Comparison of ENCODE assay signal across 24 cellular contexts in the genomic region with DNA sequence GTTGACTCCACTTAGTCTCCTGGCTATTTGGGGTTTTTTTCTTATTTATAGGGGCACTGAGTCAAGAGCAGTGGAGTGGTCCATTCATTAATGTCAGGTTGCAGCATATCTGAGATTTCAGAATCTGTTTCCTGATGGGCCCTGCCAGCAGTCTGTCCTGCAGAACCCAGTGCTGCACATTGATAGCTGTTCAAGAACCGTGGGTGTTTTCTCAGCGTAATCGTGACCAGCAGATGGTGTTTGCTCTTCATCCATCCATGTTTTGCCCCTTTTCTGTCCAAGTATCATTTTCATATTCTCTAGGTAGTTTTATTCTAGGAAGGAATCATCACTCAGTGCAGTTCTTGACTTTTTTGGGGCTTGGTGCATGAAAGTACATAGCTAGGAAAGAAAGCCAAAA.
"Had no signal": no experiment of that assay in that cellular context is flagged by ENCODE, and none has a peak within 500 bp of the region (broad histone marks: within the 10 kb centered on the region; RNA-seq: fewer than 3 reads in every experiment).

No MANE protein-coding gene starts in this region.

- DNase-seq: stimulated activated CD4-positive, alpha-beta T cell treated with anti-CD3 and anti-CD28 coated beads, Interleukin-2, amount 100 ng/mL, for 48 hours; stimulated activated CD4-positive, alpha-beta T cell treated with anti-CD3 and anti-CD28 coated beads, Interleukin-4, amount 100 ng/mL, for 1 hour; stimulated activated CD4-positive, alpha-beta T cell treated with anti-CD3 and anti-CD28 coated beads, Interleukin-4, amount 100 ng/mL, for 24 hours; stimulated activated CD4-positive, alpha-beta T cell treated with anti-CD3 and anti-CD28 coated beads, Interleukin-4, amount 100 ng/mL, for 4 hours; stimulated activated CD8-positive, alpha-beta memory T cell treated with anti-CD3 and anti-CD28 coated beads, Interleukin-4, amount 100 ng/mL, for 48 hours; stimulated activated naive B cell treated with anti-CD40 and anti-IgM and Interleukin-4, amounts not matched to agents 10 μg/mL and 1 μg/mL and 100 μg/mL, for 72 hours; stimulated activated naive CD4-positive, alpha-beta T cell; stimulated activated naive CD4-positive, alpha-beta T cell treated with Interleukin-2 at 50 U/mL for 16 hours; stimulated activated naive CD8-positive, alpha-beta T cell treated with anti-CD3 and anti-CD28 coated beads, Interleukin-15, amount 100 ng/mL, for 72 hours; stimulated activated naive CD8-positive, alpha-beta T cell treated with anti-CD3 and anti-CD28 coated beads, Interleukin-15, Interleukin-2, amounts not matched to agents 100 U/mL and 50 U/mL, for 24 hours; stomach; substantia nigra; testis; thyroid gland; tibial artery; transverse colon; trophoblast cell; upper lobe of left lung; upper lobe of right lung; uterus had no signal

- H3K27ac Mint-ChIP-seq: stimulated activated effector memory CD8-positive, alpha-beta T cell treated with anti-CD3 and anti-CD28 coated beads, Interleukin-12 subunit alpha, Interleukin-12 subunit beta, amount 100 ng/mL, for 72 hours; stimulated activated memory B cell treated with anti-CD40 and anti-IgM and Interleukin-4, amounts not matched to agents 10 μg/mL and 1 μg/mL and 100 μg/mL, for 72 hours; stimulated activated naive B cell treated with anti-CD40 and anti-IgM and Interleukin-4, amounts not matched to agents 10 μg/mL and 1 μg/mL and 100 μg/mL, for 72 hours; stimulated activated naive CD8-positive, alpha-beta T cell treated with anti-CD3 and anti-CD28 coated beads, Interleukin-15, amount 100 ng/mL, for 72 hours; stimulated activated naive CD8-positive, alpha-beta T cell treated with anti-CD3 and anti-CD28 coated beads, Interleukin-15, Interleukin-2, amounts not matched to agents 100 ng/mL and 50 ng/mL, for 24 hours; type B pancreatic cell had no signal

- H3K4me1 Mint-ChIP-seq: stimulated activated effector memory CD8-positive, alpha-beta T cell treated with anti-CD3 and anti-CD28 coated beads, Interleukin-12 subunit alpha, Interleukin-12 subunit beta, amount 100 ng/mL, for 72 hours; stimulated activated memory B cell treated with anti-CD40 and anti-IgM and Interleukin-4, amounts not matched to agents 10 μg/mL and 1 μg/mL and 100 μg/mL, for 72 hours; stimulated activated naive B cell treated with anti-CD40 and anti-IgM and Interleukin-4, amounts not matched to agents 10 μg/mL and 1 μg/mL and 100 μg/mL, for 72 hours; stimulated activated naive CD8-positive, alpha-beta T cell treated with anti-CD3 and anti-CD28 coated beads, Interleukin-15, amount 100 ng/mL, for 72 hours had no signal

- H3K9me3 Mint-ChIP-seq: stimulated activated effector memory CD8-positive, alpha-beta T cell treated with anti-CD3 and anti-CD28 coated beads, Interleukin-12 subunit alpha, Interleukin-12 subunit beta, amount 100 ng/mL, for 72 hours; stimulated activated memory B cell treated with anti-CD40 and anti-IgM and Interleukin-4, amounts not matched to agents 10 μg/mL and 1 μg/mL and 100 μg/mL, for 72 hours; stimulated activated naive B cell treated with anti-CD40 and anti-IgM and Interleukin-4, amounts not matched to agents 10 μg/mL and 1 μg/mL and 100 μg/mL, for 72 hours; stimulated activated naive CD8-positive, alpha-beta T cell treated with anti-CD3 and anti-CD28 coated beads, Interleukin-15, amount 100 ng/mL, for 72 hours; stimulated activated naive CD8-positive, alpha-beta T cell treated with anti-CD3 and anti-CD28 coated beads, Interleukin-15, Interleukin-2, amounts not matched to agents 100 ng/mL and 50 ng/mL, for 24 hours; type B pancreatic cell had no signal

- H3K4me3 Mint-ChIP-seq: stimulated activated effector memory CD8-positive, alpha-beta T cell treated with anti-CD3 and anti-CD28 coated beads, Interleukin-12 subunit alpha, Interleukin-12 subunit beta, amount 100 ng/mL, for 72 hours; stimulated activated memory B cell treated with anti-CD40 and anti-IgM and Interleukin-4, amounts not matched to agents 10 μg/mL and 1 μg/mL and 100 μg/mL, for 72 hours; stimulated activated naive B cell treated with anti-CD40 and anti-IgM and Interleukin-4, amounts not matched to agents 10 μg/mL and 1 μg/mL and 100 μg/mL, for 72 hours; stimulated activated naive CD8-positive, alpha-beta T cell treated with anti-CD3 and anti-CD28 coated beads, Interleukin-15, amount 100 ng/mL, for 72 hours; stimulated activated naive CD8-positive, alpha-beta T cell treated with anti-CD3 and anti-CD28 coated beads, Interleukin-15, Interleukin-2, amounts not matched to agents 100 ng/mL and 50 ng/mL, for 24 hours; type B pancreatic cell had no signal

- H3K36me3 Mint-ChIP-seq: stimulated activated effector memory CD8-positive, alpha-beta T cell treated with anti-CD3 and anti-CD28 coated beads, Interleukin-12 subunit alpha, Interleukin-12 subunit beta, amount 100 ng/mL, for 72 hours; stimulated activated memory B cell treated with anti-CD40 and anti-IgM and Interleukin-4, amounts not matched to agents 10 μg/mL and 1 μg/mL and 100 μg/mL, for 72 hours; stimulated activated naive B cell treated with anti-CD40 and anti-IgM and Interleukin-4, amounts not matched to agents 10 μg/mL and 1 μg/mL and 100 μg/mL, for 72 hours; type B pancreatic cell had no signal
